1 cellular context compared by ENCODE assay signal in genomic region chr11:133082453-133082781, GRCh38.
TF ChIP-seq lines count a peak whose summit lies in the region.

No MANE protein-coding gene starts in this region.

TF ChIP-seq in HEK293, 187 proteins besides CTCF, POLR2A, EP300 and RAD21 (continued from another document):
- TF ChIP-seq ZBTB20 (tag by site-specific recombination; IDR thresholded peaks at IDR 0.05) (no peak), ZNF433 (tag by site-specific recombination; IDR thresholded peaks at IDR 0.05; ENCODE audit: low read depth) (no peak), ZNF266 (tag by site-specific recombination; IDR thresholded peaks at IDR 0.05; ENCODE audit: low read depth) (no peak), ZNF645 (tag by site-specific recombination; IDR thresholded peaks at IDR 0.05) (no peak)
TF ChIP-seq in HEK293: peak in this region for 0.
